8 cellular contexts compared by ENCODE assay signal in genomic region chr19:47778954-47779351, GRCh38. TPM values are rescaled to one million over a fixed set of nuclear protein-coding genes. Genes with fewer than 3 reads are reported as not detected.
DNase-seq lines count a peak whose midpoint lies in the region; ATAC-seq and TF ChIP-seq lines count a peak whose summit lies in the region.

No MANE protein-coding gene starts in this region.

- peak overlapping the region; percentile 97 for H2AFZ ChIP-seq in hepatocyte

- peak overlapping the region; percentile 39 for H3K27ac ChIP-seq in adipose tissue (ENCODE audit: low read depth, low read length)
- H3K27ac ChIP-seq in hepatocyte, result peak overlapping the region; percentile 99

- H4K20me1 ChIP-seq in hepatocyte (ENCODE audit: insufficient read depth, poor library complexity, severe bottlenecking), result peaks cover 3% of the 10 kb centered on the region

- H3K9me2 ChIP-seq in hepatocyte (replicated peaks; ENCODE audit: insufficient read depth), result no peaks in the 10 kb centered on the region

- peak overlapping the region; percentile 94 for H3K4me2 ChIP-seq in hepatocyte

- peak; percentile 13 for ATAC-seq in HG03159 (IDR thresholded peaks at IDR 0.05; ENCODE audit: unreplicated experiment)

- H3K9me3 ChIP-seq in hepatocyte (ENCODE audit: low read depth), result no peaks in the 10 kb centered on the region

- H3K36me3 ChIP-seq in hepatocyte (replicated peaks; ENCODE audit: insufficient read depth, low read depth), result no peaks in the 10 kb centered on the region

- TF ChIP-seq CTCF in AG10803 (conservative IDR thresholded peaks at IDR 0.05; ENCODE audit: low read length) (no peak), hepatocyte (IDR thresholded peaks at IDR 0.05; ENCODE audit: poor library complexity) (no peak), retinal pigment epithelial cell (conservative IDR thresholded peaks at IDR 0.05; ENCODE audit: low read depth, low read length) (no peak), GM20000 (IDR thresholded peaks at IDR 0.05; ENCODE audit: extremely low read depth, missing control alignments) (no peak)

- DNase-seq in AG10803 (ENCODE audit: low read depth) (peak; percentile 31), hepatocyte (ENCODE audit: low spot score) (peak; percentile 38), retinal pigment epithelial cell (ENCODE audit: low read depth) (no peak), GM20000 (ENCODE audit: low spot score) (no peak), NCI-H345 (lab: John Stamatoyannopoulos, UW) (no peak), SW480 (ENCODE audit: low spot score) (no peak)

- H3K4me1 ChIP-seq in hepatocyte (ENCODE audit: insufficient read depth), result peaks cover 7% of the 10 kb centered on the region

- 0 to 1% (median 0%) methylated on average over 20 of the region's 20 CpGs for WGBS in adipose tissue, 3 donors
- 2% methylated on average over 10 of the region's 20 CpGs for WGBS in hepatocyte (ENCODE audit: low lambda C conversion rate, missing lambda C conversion rate)

- peak overlapping the region; percentile 90 for H3K4me3 ChIP-seq in AG10803 (ENCODE audit: low read length)
- peak overlapping the region; percentile 99 for H3K4me3 ChIP-seq in hepatocyte
- peak overlapping the region; percentile 85 for H3K4me3 ChIP-seq in retinal pigment epithelial cell (ENCODE audit: low read length)

- H3K79me2 ChIP-seq in hepatocyte, result peaks cover 33% of the 10 kb centered on the region

- no peaks in the 10 kb centered on the region for H3K27me3 ChIP-seq in hepatocyte

RNA-seq across cellular contexts. Expression of gene SELENOW, which starts 0.5 kb away (rescaled TPM):
- polyA plus RNA-seq in adipose tissue (100 to 1,000 TPM; 150 to 674 (median 235) TPM), hepatocyte (215 and 217 TPM in 2 replicates)
- 140 and 143 TPM in 2 replicates for total RNA-seq in hepatocyte

RNA-seq across cellular contexts. Expression of gene TPRX1, which starts 25.4 kb away (rescaled TPM):
- polyA plus RNA-seq in adipose tissue (not detected), hepatocyte (not detected in 2 replicates)
- total RNA-seq in hepatocyte, result not detected in 2 replicates

RNA-seq across cellular contexts. Expression of gene NOP53, which starts 33.6 kb away (rescaled TPM):
- polyA plus RNA-seq in adipose tissue (100 to 1,000 TPM; 413 to 769 (median 565) TPM), hepatocyte (91.5 and 96.7 TPM in 2 replicates)
- 93.3 and 139 TPM in 2 replicates for total RNA-seq in hepatocyte

RNA-seq across cellular contexts. Expression of gene CRX, which starts 42.8 kb away (rescaled TPM):
- polyA plus RNA-seq in adipose tissue (under 1 TPM in 1 of 3 donors, not detected in 2; 0.11 TPM), hepatocyte (0.09 and 0.15 TPM in 2 replicates)
- not detected in 2 replicates for total RNA-seq in hepatocyte

Comparison
In these comparisons a context has a peak if more than half of its experiments do, and no peak if none do; other contexts are left out.
1. DNase-seq: peak in AG10803 (single experiment) and hepatocyte (single experiment); none in retinal pigment epithelial cell (single experiment), GM20000 (single experiment), NCI-H345 (single experiment) and SW480 (single experiment).
2. Peak in every context shown above with its lines, with median percentiles within 50 percentile points of each other: H3K4me3 ChIP-seq.